ENCODE assay signal across 8 cellular contexts in the genomic region with DNA sequence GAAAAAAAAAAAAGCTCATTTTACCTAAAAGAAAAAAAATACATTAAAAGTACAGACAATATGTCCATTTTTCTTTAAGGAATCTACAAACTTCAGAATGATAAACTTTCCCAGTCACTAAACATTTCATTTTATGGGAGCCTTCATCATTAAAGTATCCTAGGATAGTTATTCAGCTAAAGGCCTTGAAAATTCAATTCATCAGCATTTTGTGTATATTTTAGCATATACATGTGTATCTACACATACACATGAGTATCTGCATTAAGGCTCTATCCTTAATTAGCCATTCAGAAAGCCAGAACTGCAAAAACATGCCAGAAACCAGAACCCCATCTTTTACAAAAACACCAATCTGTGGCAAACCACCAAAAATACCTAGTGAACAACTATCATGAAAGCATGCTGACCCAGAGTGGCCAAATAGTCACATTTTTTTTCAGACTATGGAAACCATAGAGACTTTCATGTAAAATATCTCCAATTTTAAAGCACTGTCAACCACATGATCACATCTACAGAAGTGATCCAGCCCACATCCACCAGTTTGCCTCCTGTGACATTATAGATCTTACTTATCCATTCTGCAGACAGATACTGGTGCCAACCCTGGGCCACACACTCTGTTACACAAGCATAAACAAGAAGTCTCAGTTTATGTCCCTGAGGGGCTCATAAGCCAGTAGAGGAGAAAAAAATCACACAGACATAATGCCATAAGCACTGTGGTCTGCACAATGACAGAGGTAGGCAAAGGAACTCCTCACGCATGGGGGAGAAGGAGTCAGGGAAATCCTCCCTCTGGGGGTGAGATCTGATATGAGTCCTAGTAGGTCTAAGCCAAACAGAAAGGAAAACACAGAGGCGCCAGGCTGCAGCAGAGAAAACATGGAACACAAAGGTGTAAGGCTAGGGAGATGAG.
DNase-seq lines count a peak whose midpoint lies in the region; ATAC-seq lines count a peak whose summit lies in the region.
"Had no signal": no experiment of that assay in that cellular context is flagged by ENCODE, and none has a peak within 500 bp of the region (broad histone marks: within the 10 kb centered on the region; RNA-seq: fewer than 3 reads in every experiment).

No MANE protein-coding gene starts in this region.

- H3K36me3 Mint-ChIP-seq in T-helper 17 cell (ENCODE audit: low read depth), result no peaks in the 10 kb centered on the region
- H3K36me3 Mint-ChIP-seq in natural killer cell treated with Interleukin-12 subunit alpha and Interleukin-12 subunit beta and Interleukin-15 and Interleukin-18, amount 100 ng/mL, for 72 hours, result no peaks in the 10 kb centered on the region

- DNase-seq in T-helper 17 cell (no peak), SHP77 treated with DMSO at 0.1 percent for 48 hours (lab: John Stamatoyannopoulos, UW) (no peak), activated gamma-delta T cell treated with Interleukin-2 at 50 U/mL for 16 hours (no peak), NCI-H526 treated with DMSO at 0.1 percent for 48 hours (lab: John Stamatoyannopoulos, UW) (no peak)
- no peak for DNase-seq in natural killer cell treated with Interleukin-12 subunit alpha and Interleukin-12 subunit beta and Interleukin-15 and Interleukin-18, amount 100 ng/mL, for 72 hours (ENCODE audit: low spot score)
- DNase-seq: NCI-H1436 had no signal

- H3K9me3 ChIP-seq in T-helper 17 cell (ENCODE audit: control insufficient read depth, low read length, poor library complexity, severe bottlenecking), result no peaks in the 10 kb centered on the region

- H3K9me3 Mint-ChIP-seq in natural killer cell treated with Interleukin-12 subunit alpha and Interleukin-12 subunit beta and Interleukin-15 and Interleukin-18, amount 100 ng/mL, for 72 hours, result no peaks in the 10 kb centered on the region

- ATAC-seq in GM18867 (IDR thresholded peaks at IDR 0.05; ENCODE audit: unreplicated experiment) (peak; percentile 61), HG02798 (IDR thresholded peaks at IDR 0.05; ENCODE audit: poor library complexity, unreplicated experiment) (peak; percentile 55), T-helper 17 cell (peak; percentile 54)
- peak; percentile 59 to 69 for ATAC-seq in natural killer cell treated with Interleukin-12 subunit alpha and Interleukin-12 subunit beta and Interleukin-15 and Interleukin-18, amount 100 ng/mL, for 72 hours

- peak overlapping the region; percentile 85 for H3K27ac Mint-ChIP-seq in T-helper 17 cell
- H3K27ac Mint-ChIP-seq in natural killer cell treated with Interleukin-12 subunit alpha and Interleukin-12 subunit beta and Interleukin-15 and Interleukin-18, amount 100 ng/mL, for 72 hours, result peak overlapping the region; percentile 29 to 56

- no peaks in the 10 kb centered on the region for H3K27me3 Mint-ChIP-seq in T-helper 17 cell
- no peaks in the 10 kb centered on the region for H3K27me3 Mint-ChIP-seq in natural killer cell treated with Interleukin-12 subunit alpha and Interleukin-12 subunit beta and Interleukin-15 and Interleukin-18, amount 100 ng/mL, for 72 hours

- H3K4me1 Mint-ChIP-seq in T-helper 17 cell, result peaks cover 42% of the 10 kb centered on the region
- peaks cover 37 to 51% of the 10 kb centered on the region in 2 donors for H3K4me1 Mint-ChIP-seq in natural killer cell treated with Interleukin-12 subunit alpha and Interleukin-12 subunit beta and Interleukin-15 and Interleukin-18, amount 100 ng/mL, for 72 hours (ENCODE audit: low read depth in 2 of 2)

- H3K4me3 Mint-ChIP-seq in T-helper 17 cell, result no peak overlapping the region
- peak overlapping the region; percentile 24 for H3K4me3 Mint-ChIP-seq in natural killer cell treated with Interleukin-12 subunit alpha and Interleukin-12 subunit beta and Interleukin-15 and Interleukin-18, amount 100 ng/mL, for 72 hours
